8 cellular contexts compared by ENCODE assay signal in genomic region chr7:24756545-24756988, GRCh38. TPM values are rescaled to one million over a fixed set of nuclear protein-coding genes. Genes with fewer than 3 reads are reported as not detected.
DNase-seq lines count a peak whose midpoint lies in the region; ATAC-seq and TF ChIP-seq lines count a peak whose summit lies in the region.

No MANE protein-coding gene starts in this region.

- DNase-seq in activated CD4-positive, alpha-beta T cell treated with anti-CD3 and anti-CD28 coated beads for 36 hours: peak; percentile 54
- DNase-seq in activated CD4-positive, alpha-beta T cell treated with anti-CD3 and anti-CD28 coated beads for 1 hour: no peak
- no peak for DNase-seq in RWPE2 (ENCODE audit: low spot score)
- peak in 1 of 2 experiments; percentile 40 for DNase-seq in mesothelial cell of epicardium (ENCODE audit: low spot score in 2 of 2, unreplicated experiment in 2 of 2)
- no peak for DNase-seq in transverse colon
- no peak for DNase-seq in middle frontal gyrus (ENCODE audit: extremely low spot score, low spot score)
- DNase-seq in DMS 273 (lab: John Stamatoyannopoulos, UW; ENCODE audit: unreplicated experiment): no peak

- WGBS in transverse colon (ENCODE audit: low coverage in 1 of 2), 2 donors: 23% methylated on average over 23 of the region's 23 CpGs; no CpG with 5 or more reads in 1 of the 2 donors

- TF ChIP-seq CTCF in RWPE2 (IDR thresholded peaks at IDR 0.05; ENCODE audit: poor library complexity, severe bottlenecking) (no peak), mesothelial cell of epicardium (IDR thresholded peaks at IDR 0.05; ENCODE audit: unreplicated experiment) (no peak), transverse colon (IDR thresholded peaks at IDR 0.05) (no peak)

- POLR2A ChIA-PET in activated CD4-positive, alpha-beta T cell treated with anti-CD3 and anti-CD28 coated beads for 36 hours (lab: Charles Lee): interaction anchor here (0.5 kb wide), 1 partner anchor 145 kb away, joined by 9 read pairs; no protein-coding TSS in a partner anchor

- H3K4me1 Mint-ChIP-seq in activated CD4-positive, alpha-beta T cell treated with anti-CD3 and anti-CD28 coated beads for 36 hours: peaks cover 33% of the 10 kb centered on the region
- peaks cover 22% of the 10 kb centered on the region for H3K4me1 Mint-ChIP-seq in dendritic cell treated with granulocyte-macrophage colony-stimulating factor and Interleukin-4, amounts not matched to agents 40 ng/mL and 50 ng/mL, for 4 days (ENCODE audit: low read depth)
- H3K4me1 Mint-ChIP-seq in mesothelial cell of epicardium: peaks cover 15% of the 10 kb centered on the region

- CTCF ChIA-PET in activated CD4-positive, alpha-beta T cell treated with anti-CD3 and anti-CD28 coated beads for 36 hours (lab: Charles Lee): interaction anchor here (0.6 to 1.6 kb wide), 11 partner anchors 13 to 1629 kb away, joined by 3 to 5 read pairs (median 3); no protein-coding TSS in a partner anchor

- H3K27ac ChIP-seq in RWPE2 (ENCODE audit: poor library complexity, severe bottlenecking): peak overlapping the region; percentile 97
- H3K27ac ChIP-seq in transverse colon: peak overlapping the region; percentile 66 to 82 (median 74)

- in situ Hi-C loops in transverse colon (cut with MboI; ENCODE audit: low pct_ligation_motif_present in 1 of 4, low pct_unique_long_range_greater_than_20kb in 1 of 4, low sequenced_read_pairs in 3 of 4): no loop called here

- H3K36me3 ChIP-seq in RWPE2 (ENCODE audit: low read depth): peaks cover 14% of the 10 kb centered on the region; the same call in 1 of the 2 replicates
- H3K36me3 ChIP-seq in transverse colon: no peaks in the 10 kb centered on the region

- peaks cover 41% of the 10 kb centered on the region for H3K27me3 Mint-ChIP-seq in activated CD4-positive, alpha-beta T cell treated with anti-CD3 and anti-CD28 coated beads for 36 hours
- H3K27me3 Mint-ChIP-seq in dendritic cell treated with granulocyte-macrophage colony-stimulating factor and Interleukin-4, amounts not matched to agents 40 ng/mL and 50 ng/mL, for 4 days: peaks cover 55% of the 10 kb centered on the region
- peaks cover 47% of the 10 kb centered on the region for H3K27me3 Mint-ChIP-seq in mesothelial cell of epicardium (ENCODE audit: low read depth)

- H3K27ac Mint-ChIP-seq in activated CD4-positive, alpha-beta T cell treated with anti-CD3 and anti-CD28 coated beads for 36 hours: peak overlapping the region; percentile 85
- peak overlapping the region; percentile 51 for H3K27ac Mint-ChIP-seq in dendritic cell treated with granulocyte-macrophage colony-stimulating factor and Interleukin-4, amounts not matched to agents 40 ng/mL and 50 ng/mL, for 4 days
- H3K27ac Mint-ChIP-seq in mesothelial cell of epicardium: peak overlapping the region; percentile 80

- no peaks in the 10 kb centered on the region for H3K9me3 Mint-ChIP-seq in activated CD4-positive, alpha-beta T cell treated with anti-CD3 and anti-CD28 coated beads for 36 hours (ENCODE audit: low read depth)
- H3K9me3 Mint-ChIP-seq in dendritic cell treated with granulocyte-macrophage colony-stimulating factor and Interleukin-4, amounts not matched to agents 40 ng/mL and 50 ng/mL, for 4 days: no peaks in the 10 kb centered on the region
- H3K9me3 Mint-ChIP-seq in mesothelial cell of epicardium: no peaks in the 10 kb centered on the region

- intact Hi-C loops in activated CD4-positive, alpha-beta T cell treated with anti-CD3 and anti-CD28 coated beads for 36 hours (cut with DNase I, micrococcal nuclease): loop anchor here (2.0 to 10.0 kb wide), 4 partner anchors 182 to 1382 kb away; partner anchors contain the start of genes OSBPL3 (in 1 of the 2) and PALS2 (in 1 of the 2)
- intact Hi-C loops in dendritic cell treated with granulocyte-macrophage colony-stimulating factor and Interleukin-4, amounts not matched to agents 40 ng/mL and 50 ng/mL, for 4 days (cut with micrococcal nuclease): no loop called here
- intact Hi-C loops in transverse colon (cut with DNase I; ENCODE audit: low total_unique reads): no loop called here

- ATAC-seq in activated CD4-positive, alpha-beta T cell treated with anti-CD3 and anti-CD28 coated beads for 36 hours: peak; percentile 17
- peak; percentile 20 for ATAC-seq in RWPE2 (ENCODE audit: low read depth)

- H3K4me3 ChIP-seq in RWPE2 (ENCODE audit: severe bottlenecking) (peak overlapping the region; percentile 90), transverse colon (peak overlapping the region; percentile 51 to 66 (median 58))

- H3K4me1 ChIP-seq in RWPE2 (ENCODE audit: insufficient read depth, poor library complexity, severe bottlenecking) (peaks cover 40% of the 10 kb centered on the region), transverse colon (peaks cover 0 to 14% (median 10%) of the 10 kb centered on the region in 4 donors)

- H3K9me3 ChIP-seq in RWPE2 (ENCODE audit: severe bottlenecking) (no peaks in the 10 kb centered on the region), transverse colon (no peaks in the 10 kb centered on the region)

- peak overlapping the region; percentile 78 for H3K4me3 Mint-ChIP-seq in activated CD4-positive, alpha-beta T cell treated with anti-CD3 and anti-CD28 coated beads for 36 hours
- H3K4me3 Mint-ChIP-seq in dendritic cell treated with granulocyte-macrophage colony-stimulating factor and Interleukin-4, amounts not matched to agents 40 ng/mL and 50 ng/mL, for 4 days: peak overlapping the region; percentile 72
- H3K4me3 Mint-ChIP-seq in mesothelial cell of epicardium: peak overlapping the region; percentile 87

- H3K27me3 ChIP-seq in RWPE2 (ENCODE audit: insufficient read depth, poor library complexity, severe bottlenecking): no peaks in the 10 kb centered on the region
- peaks cover 59% of the 10 kb centered on the region for H3K27me3 ChIP-seq in transverse colon

- no peak for TF ChIP-seq POLR2A in transverse colon (IDR thresholded peaks at IDR 0.05)

- no peaks in the 10 kb centered on the region for H3K36me3 Mint-ChIP-seq in activated CD4-positive, alpha-beta T cell treated with anti-CD3 and anti-CD28 coated beads for 36 hours (ENCODE audit: low read depth)
- H3K36me3 Mint-ChIP-seq in dendritic cell treated with granulocyte-macrophage colony-stimulating factor and Interleukin-4, amounts not matched to agents 40 ng/mL and 50 ng/mL, for 4 days (ENCODE audit: low read depth): no peaks in the 10 kb centered on the region
- no peaks in the 10 kb centered on the region for H3K36me3 Mint-ChIP-seq in mesothelial cell of epicardium

- no peak for TF ChIP-seq EP300 in transverse colon (IDR thresholded peaks at IDR 0.05; ENCODE audit: low read depth)

RNA-seq across cellular contexts. Expression of gene GSDME, which starts 0.7 kb away (rescaled TPM):
- total RNA-seq in activated CD4-positive, alpha-beta T cell treated with anti-CD3 and anti-CD28 coated beads for 36 hours: 1 to 10 TPM; 6.2 to 8.5 TPM
- total RNA-seq in mesothelial cell of epicardium (9.3 to 10.2 TPM (median 9.8 TPM) in 3 replicates), transverse colon (1 to 10 TPM in 2 of 4 donors, not detected in 2; 2.2 to 5.2 TPM)

Comparison
In these comparisons a context has a peak if more than half of its experiments do, and no peak if none do; other contexts are left out.
1. intact Hi-C loops: an anchor here in activated CD4-positive, alpha-beta T cell treated with anti-CD3 and anti-CD28 coated beads for 36 hours (2.0 to 10.0 kb wide); none called in dendritic cell treated with granulocyte-macrophage colony-stimulating factor and Interleukin-4, amounts not matched to agents 40 ng/mL and 50 ng/mL, for 4 days and transverse colon.